In genomic region chr3:88150771-88151170, GRCh38 we compare ENCODE assay signal across 8 cellular contexts. TPM values are rescaled to one million over a fixed set of nuclear protein-coding genes. Genes with fewer than 3 reads are reported as not detected.
DNase-seq lines count a peak whose midpoint lies in the region; ATAC-seq, FAIRE-seq and TF ChIP-seq lines count a peak whose summit lies in the region.

No MANE protein-coding gene starts in this region.

- H3K4me3 Mint-ChIP-seq in memory B cell: peak overlapping the region; percentile 98

- H3K9ac ChIP-seq in HUES64 (ENCODE audit: low read depth, low read length): peak overlapping the region; percentile 98
- peak overlapping the region in 1 of 2 experiments; percentile 91; a peak in 3 of 4 replicates for H3K9ac ChIP-seq in K562 (ENCODE audit: insufficient read depth in 1 of 2, low read depth in 2 of 2, low read length in 2 of 2)

- FAIRE-seq in K562 (lab: Jason Lieb, UNC): peak; percentile 6

- H3K27me3 ChIP-seq in AG04450 (ENCODE audit: control insufficient read depth, insufficient read depth, low read length): no peaks in the 10 kb centered on the region
- H3K27me3 ChIP-seq in HUES64 (ENCODE audit: insufficient read depth, low read length): no peaks in the 10 kb centered on the region
- H3K27me3 ChIP-seq in K562 (ENCODE audit: control insufficient read depth in 2 of 2, insufficient read depth in 2 of 2, low read length in 2 of 2): no peaks in the 10 kb centered on the region

- H3K79me2 ChIP-seq in K562 (ENCODE audit: control insufficient read depth, insufficient read depth, low read length): peaks cover 81% of the 10 kb centered on the region

- H3K9me1 ChIP-seq in K562 (ENCODE audit: control insufficient read depth, insufficient read depth, low read length): no peaks in the 10 kb centered on the region

- ATAC-seq in K562 (no peak), memory B cell (ENCODE audit: low read depth) (no peak), HG02981 (IDR thresholded peaks at IDR 0.05; ENCODE audit: unreplicated experiment) (no peak), HG03025 (IDR thresholded peaks at IDR 0.05; ENCODE audit: low FRiP score, unreplicated experiment) (no peak)

- H3K36me3 ChIP-seq in HUES64 (ENCODE audit: insufficient read depth, low read length) (peaks cover 31% of the 10 kb centered on the region), K562 (ENCODE audit: control insufficient read depth, insufficient read depth, low read length) (peaks cover 23% of the 10 kb centered on the region)

- TF ChIP-seq POLR2A in K562 (conservative IDR thresholded peaks at IDR 0.05): no peak

- intact Hi-C loops in K562 (cut with micrococcal nuclease): no loop called here

- in situ Hi-C loops in K562 (cut with MboI): no loop called here

- peak overlapping the region; percentile 97 for H3K27ac Mint-ChIP-seq in memory B cell

- H3K27me3 Mint-ChIP-seq in memory B cell: no peaks in the 10 kb centered on the region

- TF ChIP-seq RAD21 in K562 (CRISPR knock-in tag; conservative IDR thresholded peaks at IDR 0.05 in 1 of 2, IDR thresholded peaks at IDR 0.05 in 1 of 2): no peak

- peak overlapping the region; percentile 90; the same call in 1 of the 2 replicates for H3K4me2 ChIP-seq in K562 (ENCODE audit: insufficient read depth, low read length)

- peak overlapping the region; percentile 100 for H3K4me3 ChIP-seq in AG04450 (ENCODE audit: low read depth, low read length)
- H3K4me3 ChIP-seq in HUES64 (ENCODE audit: low read length): peak overlapping the region; percentile 86
- peak overlapping the region; percentile 93 for H3K4me3 ChIP-seq in K562

- peaks cover 3% of the 10 kb centered on the region for H3K36me3 Mint-ChIP-seq in memory B cell

- no peak overlapping the region for H2AFZ ChIP-seq in K562 (ENCODE audit: low read depth, low read length)

- no peak for TF ChIP-seq EP300 in K562 (IDR thresholded peaks at IDR 0.05; ENCODE audit: low read length)

- peaks cover 13% of the 10 kb centered on the region for H3K4me1 Mint-ChIP-seq in memory B cell

- no peak for DNase-seq in AG04450 (ENCODE audit: low read depth, low spot score)
- DNase-seq in K562 (ENCODE audit: extremely low read depth in 1 of 4, low spot score in 3 of 4): no peak
- no peak for DNase-seq in memory B cell (ENCODE audit: low spot score in 2 of 2)
- no peak for DNase-seq in activated CD4-positive, CD25-positive, alpha-beta regulatory T cell treated with anti-CD3 and anti-CD28 coated beads, Interleukin-2, amount 50 U/mL, for 72 hours
- no peak for DNase-seq in dedifferentiated amniotic fluid mesenchymal stem cell (ENCODE audit: extremely low spot score)

- POLR2A ChIA-PET in AG04450 (lab: Yijun Ruan, JAX): interaction anchor here (2.5 kb wide), 1 partner anchor 92 kb away, joined by 17 read pairs; the partner anchor contains the start of genes CGGBP1 and ZNF654
- POLR2A ChIA-PET in K562 (lab: Yijun Ruan, JAX): interaction anchor here (0.7 to 1.7 kb wide), 2 partner anchors 89 to 353 kb away, joined by 3 to 4 read pairs; no protein-coding TSS in a partner anchor

- H3K27ac ChIP-seq in AG04450 (ENCODE audit: low read depth, low read length): no peak overlapping the region
- no peak overlapping the region for H3K27ac ChIP-seq in HUES64 (ENCODE audit: low read depth, low read length)
- peak overlapping the region; percentile 99; the same call in 2 of the 3 replicates for H3K27ac ChIP-seq in K562 (ENCODE audit: extremely low read depth, low read depth, low read length)

- no peaks in the 10 kb centered on the region; the same call in 1 of the 2 replicates for H3K9me3 ChIP-seq in AG04450 (ENCODE audit: control insufficient read depth, insufficient read depth, low read length)
- H3K9me3 ChIP-seq in HUES64 (ENCODE audit: insufficient read depth, low read depth, low read length): no peaks in the 10 kb centered on the region
- H3K9me3 ChIP-seq in K562 (replicated peaks; ENCODE audit: control insufficient read depth, insufficient read depth, low read depth, low read length): no peaks in the 10 kb centered on the region

- BruUV-seq in K562 (replicated peaks; lab: Mats Ljungman, UMichigan): no TSS peak

- WGBS in HUES64: 10% methylated on average over 4 of the region's 7 CpGs
- under 1% methylated on average over 7 of the region's 7 CpGs for WGBS in K562 (ENCODE audit: insufficient coverage, low coverage, missing lambda C conversion rate)

- CTCF ChIA-PET in AG04450 (lab: Charles Lee): interaction anchor here (0.8 kb wide), 1 partner anchor 12 kb away, joined by 3 read pairs; no protein-coding TSS in a partner anchor
- CTCF ChIA-PET in K562 (lab: Yijun Ruan, JAX; ENCODE audit: low intra/inter-chr PET ratio): no interaction called here

- TF ChIP-seq CTCF in AG04450 (IDR thresholded peaks at IDR 0.05; ENCODE audit: low read depth, low read length) (no peak), K562 (IDR thresholded peaks at IDR 0.05 in 2 of 3, conservative IDR thresholded peaks at IDR 0.05 in 1 of 3; ENCODE audit: insufficient read depth in 2 of 3, low read depth in 1 of 3, low read length in 3 of 3) (no peak)

- H3K4me1 ChIP-seq in HUES64 (ENCODE audit: insufficient read depth, low read length): peaks cover 15% of the 10 kb centered on the region; the same call in 1 of the 2 replicates
- peaks cover 5 to 8% of the 10 kb centered on the region in 2 experiments; a peak in 2 of 5 replicates for H3K4me1 ChIP-seq in K562 (replicated peaks in 1 of 2; ENCODE audit: control insufficient read depth in 2 of 2, insufficient read depth in 2 of 2, low read length in 2 of 2)

- H4K20me1 ChIP-seq in K562 (replicated peaks; ENCODE audit: control insufficient read depth, insufficient read depth, low read length): no peaks in the 10 kb centered on the region

- H3K9me3 Mint-ChIP-seq in memory B cell: no peaks in the 10 kb centered on the region

TF ChIP-seq in K562, 482 proteins besides CTCF, POLR2A, EP300 and RAD21 (continues in another document):
- TF ChIP-seq PBX2 (CRISPR knock-in tag; IDR thresholded peaks at IDR 0.05; ENCODE audit: low read depth): no peak
- TF ChIP-seq PBX2 (tag; conservative IDR thresholded peaks at IDR 0.05; ENCODE audit: low read depth): peak; percentile 59; the same call in 1 of the 2 replicates
- peak; percentile 49 for TF ChIP-seq SPI1 (IDR thresholded peaks at IDR 0.05; ENCODE audit: borderline replicate concordance, low read depth, low read length)
- no peak for TF ChIP-seq ZC3H8 (IDR thresholded peaks at IDR 0.05)
- TF ChIP-seq NFE2L1 (tag; IDR thresholded peaks at IDR 0.05; ENCODE audit: borderline replicate concordance, low read depth): no peak
- TF ChIP-seq IRF1 (CRISPR knock-in tag; IDR thresholded peaks at IDR 0.05; ENCODE audit: borderline replicate concordance): no peak

RNA-seq across cellular contexts. Expression of gene C3orf38, which starts 1.0 kb away (rescaled TPM):
- polyA plus RNA-seq in AG04450 (2011; rRNA removed): 18.0 and 22.6 TPM in 2 replicates
- 27.2 and 31.4 TPM in 2 replicates for polyA minus RNA-seq in AG04450 (2011; rRNA and poly(A)+ RNA removed)
- 29.2 TPM for polyA plus RNA-seq in HUES64 (2013, experiment 1 of 2)
- polyA plus RNA-seq in HUES64 (2013, experiment 2 of 2): 29.9 TPM
- total RNA-seq in K562 (2011; cell fraction: chromatin; rRNA removed; ENCODE audit: low replicate concordance): 6.6 and 19.5 TPM in 2 replicates
- total RNA-seq in K562 (2011; cell fraction: nucleolus; rRNA removed): 7.5 and 7.9 TPM in 2 replicates
- total RNA-seq in K562 (2011; cell fraction: nucleoplasm; rRNA removed): 15.0 and 15.5 TPM in 2 replicates
- 11.9 and 13.8 TPM in 2 replicates for total RNA-seq in K562 (2014; rRNA removed)
- 17.6 and 18.4 TPM in 2 replicates for total RNA-seq in K562 (2014; rRNA removed; fragmentation: Illumina TruSeq; extraction: Trizol)
- 21.2 and 22.1 TPM in 2 replicates for total RNA-seq in K562 (2015; rRNA removed; fragmentation: Illumina TruSeq; extraction: Trizol)
- 11.5 and 13.7 TPM in 2 replicates for total RNA-seq in K562 (2021)
- 12.4 and 16.2 TPM in 2 replicates for polyA plus RNA-seq in K562 (2011; rRNA removed)
- 3.8 and 5.7 TPM in 2 replicates for polyA plus RNA-seq in K562 (2011; cell fraction: cytosol; rRNA removed)
- polyA plus RNA-seq in K562 (2011; cell fraction: nucleus; rRNA removed): 3.5 and 6.3 TPM in 2 replicates
- 7.9 and 8.6 TPM in 2 replicates for polyA plus RNA-seq in K562 (2012)
- 14.0 and 16.3 TPM in 2 replicates for polyA plus RNA-seq in K562 (2014; fragmentation: Illumina TruSeq; extraction: Trizol)
- polyA plus RNA-seq in K562 (2014; fragmentation: Nextera tagmentation; extraction: Ambion mirVana): 10 to 100 TPM; 15.1 to 20.6 TPM
- 8.7 and 10.7 TPM in 2 replicates for polyA plus RNA-seq in K562 (2014; rRNA removed)
- polyA minus RNA-seq in K562 (2011; rRNA and poly(A)+ RNA removed): 22.9 and 26.1 TPM in 2 replicates
- 10.2 and 12.9 TPM in 2 replicates for polyA minus RNA-seq in K562 (2011; cell fraction: cytosol; rRNA and poly(A)+ RNA removed)
- polyA minus RNA-seq in K562 (2011; cell fraction: nucleus; rRNA and poly(A)+ RNA removed): 9.4 and 22.1 TPM in 2 replicates
